3 cellular contexts compared by ENCODE assay signal in genomic region chr7:47446871-47447466, GRCh38.
TF ChIP-seq lines count a peak whose summit lies in the region.

No MANE protein-coding gene starts in this region.

TF ChIP-seq in IMR-90, 13 proteins besides CTCF, POLR2A, EP300 and RAD21:
- TF ChIP-seq RCOR1 (IDR thresholded peaks at IDR 0.05; ENCODE audit: insufficient replicate concordance, low read length) (no peak), FOS (IDR thresholded peaks at IDR 0.05; ENCODE audit: low read depth, low read length) (no peak), MAZ (IDR thresholded peaks at IDR 0.05; ENCODE audit: borderline replicate concordance, low read depth, low read length) (no peak), RFX5 (IDR thresholded peaks at IDR 0.05; ENCODE audit: low read depth, low read length) (no peak), NFE2L2 (IDR thresholded peaks at IDR 0.05; ENCODE audit: low read depth, low read length) (no peak)
- TF ChIP-seq, protein P1, sequence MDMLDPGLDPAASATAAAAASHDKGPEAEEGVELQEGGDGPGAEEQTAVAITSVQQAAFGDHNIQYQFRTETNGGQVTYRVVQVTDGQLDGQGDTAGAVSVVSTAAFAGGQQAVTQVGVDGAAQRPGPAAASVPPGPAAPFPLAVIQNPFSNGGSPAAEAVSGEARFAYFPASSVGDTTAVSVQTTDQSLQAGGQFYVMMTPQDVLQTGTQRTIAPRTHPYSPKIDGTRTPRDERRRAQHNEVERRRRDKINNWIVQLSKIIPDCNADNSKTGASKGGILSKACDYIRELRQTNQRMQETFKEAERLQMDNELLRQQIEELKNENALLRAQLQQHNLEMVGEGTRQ (IDR thresholded peaks at IDR 0.05; ENCODE audit: low read depth, low read length), result no peak

TF ChIP-seq in K562, 482 proteins besides CTCF, POLR2A, EP300 and RAD21:
- TF ChIP-seq NR2C2 (CRISPR knock-in tag; IDR thresholded peaks at IDR 0.05), result no peak
- TF ChIP-seq NR2C2 (tag; IDR thresholded peaks at IDR 0.05), result peak; percentile 24; the same call in 1 of the 2 replicates
- TF ChIP-seq ZNF23 (CRISPR knock-in tag; IDR thresholded peaks at IDR 0.05), result no peak
- TF ChIP-seq ETV1 (tag; conservative IDR thresholded peaks at IDR 0.05; ENCODE audit: low read depth), result 0 out of 2 replicates have a peak, but pooled peaks have one; percentile 24
- TF ChIP-seq L3MBTL2 (IDR thresholded peaks at IDR 0.05), result no peak
- TF ChIP-seq, protein P1 (CRISPR knock-in tag; IDR thresholded peaks at IDR 0.05), result peak; percentile 30; the same call in 1 of the 2 replicates
- TF ChIP-seq RAD51 (IDR thresholded peaks at IDR 0.05; ENCODE audit: borderline replicate concordance, low read depth), result 0 out of 2 replicates have a peak, but pooled peaks have one; percentile 17
- no peak for TF ChIP-seq ZNF134 (CRISPR knock-in tag; conservative IDR thresholded peaks at IDR 0.05)

TF ChIP-seq in GM23338, 12 proteins besides CTCF, POLR2A, EP300 and RAD21:
- no peak for TF ChIP-seq EZH2phosphoT487 (IDR thresholded peaks at IDR 0.05; ENCODE audit: unreplicated experiment)
- TF ChIP-seq STAT1 (IDR thresholded peaks at IDR 0.05; ENCODE audit: unreplicated experiment), result no peak
